In genomic region chr6:46130665-46131064, GRCh38 we compare ENCODE assay signal across 9 cellular contexts.
DNase-seq lines count a peak whose midpoint lies in the region; ATAC-seq lines count a peak whose summit lies in the region.
"Had no signal": no experiment of that assay in that cellular context is flagged by ENCODE, and none has a peak within 500 bp of the region (broad histone marks: within the 10 kb centered on the region; RNA-seq: fewer than 3 reads in every experiment).

No MANE protein-coding gene starts in this region.

- no peaks in the 10 kb centered on the region for H3K4me1 ChIP-seq in iPS-15b (ENCODE audit: control insufficient read depth, insufficient read depth, low read length)

- no peak overlapping the region for H3K9ac ChIP-seq in iPS-15b (ENCODE audit: low read depth, low read length)

- H3K27ac Mint-ChIP-seq in stimulated activated naive B cell treated with anti-CD40 and anti-IgM and Interleukin-4, amounts not matched to agents 10 μg/mL and 1 μg/mL and 100 μg/mL, for 72 hours = peak overlapping the region; percentile 31

- H3K27me3 Mint-ChIP-seq in stimulated activated naive B cell treated with anti-CD40 and anti-IgM and Interleukin-4, amounts not matched to agents 10 μg/mL and 1 μg/mL and 100 μg/mL, for 72 hours = no peaks in the 10 kb centered on the region

- H3K27me3 ChIP-seq in iPS-15b (ENCODE audit: control insufficient read depth, insufficient read depth, low read length) = peaks cover 21% of the 10 kb centered on the region

- H3K4me3 Mint-ChIP-seq in stimulated activated naive B cell treated with anti-CD40 and anti-IgM and Interleukin-4, amounts not matched to agents 10 μg/mL and 1 μg/mL and 100 μg/mL, for 72 hours = peak overlapping the region; percentile 97 to 100

- H3K9me3 Mint-ChIP-seq in stimulated activated naive B cell treated with anti-CD40 and anti-IgM and Interleukin-4, amounts not matched to agents 10 μg/mL and 1 μg/mL and 100 μg/mL, for 72 hours = no peaks in the 10 kb centered on the region

- no peaks in the 10 kb centered on the region for H3K36me3 ChIP-seq in iPS-15b (ENCODE audit: control insufficient read depth, insufficient read depth, low read length)

- H3K9me3 ChIP-seq in iPS-15b (ENCODE audit: control insufficient read depth, insufficient read depth, low read length) = no peaks in the 10 kb centered on the region

- no peak for ATAC-seq in stimulated activated naive B cell treated with anti-CD40 and anti-IgM and Interleukin-4, amounts not matched to agents 10 μg/mL and 1 μg/mL and 100 μg/mL, for 72 hours (replicated peaks)
- ATAC-seq in GM18873 (IDR thresholded peaks at IDR 0.05; ENCODE audit: low FRiP score, unreplicated experiment) = no peak
- no peak for ATAC-seq in HG02588 (IDR thresholded peaks at IDR 0.05; ENCODE audit: unreplicated experiment)
- no peak for ATAC-seq in GM19455 (IDR thresholded peaks at IDR 0.05; ENCODE audit: unreplicated experiment)

- H3K4me1 Mint-ChIP-seq in stimulated activated naive B cell treated with anti-CD40 and anti-IgM and Interleukin-4, amounts not matched to agents 10 μg/mL and 1 μg/mL and 100 μg/mL, for 72 hours = peaks cover 18 to 42% of the 10 kb centered on the region in 2 donors

- H3K4me3 ChIP-seq in iPS-15b (ENCODE audit: low read depth, low read length) = peak overlapping the region; percentile 88

- H3K36me3 Mint-ChIP-seq in stimulated activated naive B cell treated with anti-CD40 and anti-IgM and Interleukin-4, amounts not matched to agents 10 μg/mL and 1 μg/mL and 100 μg/mL, for 72 hours = peaks cover 2 to 6% of the 10 kb centered on the region in 2 donors

- DNase-seq in NCI-H2171 treated with DMSO at 0.1 percent for 48 hours (lab: John Stamatoyannopoulos, UW) = peak; percentile 17
- DNase-seq in NCI-H2171 (lab: John Stamatoyannopoulos, UW) = no peak
- peak; percentile 24 for DNase-seq in RPMI8226
- no peak for DNase-seq in stimulated activated naive B cell treated with anti-CD40 and anti-IgM and Interleukin-4, amounts not matched to agents 10 μg/mL and 1 μg/mL and 100 μg/mL, for 72 hours
- DNase-seq: activated CD4-positive, alpha-beta T cell treated with anti-CD3 and anti-CD28 coated beads, Interleukin-2, amount 50 U/mL, for 4 hours had no signal

Comparison
In these comparisons a context has a peak if more than half of its experiments do, and no peak if none do; other contexts are left out.
1. DNase-seq: peak in NCI-H2171 treated with DMSO at 0.1 percent for 48 hours (single experiment) and RPMI8226 (single experiment); none in NCI-H2171 (single experiment) and stimulated activated naive B cell treated with anti-CD40 and anti-IgM and Interleukin-4, amounts not matched to agents 10 μg/mL and 1 μg/mL and 100 μg/mL, for 72 hours (single experiment).